ENCODE assay signal across 17 cellular contexts in genomic region chr20:48748556-48748955, GRCh38.
DNase-seq lines count a peak whose midpoint lies in the region; ATAC-seq and TF ChIP-seq lines count a peak whose summit lies in the region.
"Had no signal": no experiment of that assay in that cellular context is flagged by ENCODE, and none has a peak within 500 bp of the region (broad histone marks: within the 10 kb centered on the region; RNA-seq: fewer than 3 reads in every experiment).

No MANE protein-coding gene starts in this region.

- H3K27me3 ChIP-seq in spleen (replicated peaks in 1 of 7) (no peaks in the 10 kb centered on the region), GM23338 (ENCODE audit: insufficient read depth) (no peaks in the 10 kb centered on the region)
- H3K27me3 ChIP-seq: adrenal gland, SJSA1 had no signal

- no peaks in the 10 kb centered on the region for H3K79me2 ChIP-seq in GM23338 (replicated peaks; ENCODE audit: insufficient read depth)

- TF ChIP-seq CTCF in spleen (IDR thresholded peaks at IDR 0.05 in 8 of 11, conservative IDR thresholded peaks at IDR 0.05 in 3 of 11) (no peak), GM23338 (conservative IDR thresholded peaks at IDR 0.05; ENCODE audit: low read depth in 2 of 2) (no peak)

- H3K9me2 ChIP-seq in GM23338 (ENCODE audit: insufficient read depth), result peaks cover 8% of the 10 kb centered on the region; the same call in 1 of the 2 replicates

- no peak for ATAC-seq in activated CD4-positive, alpha-beta T cell treated with anti-CD3 and anti-CD28 coated beads for 36 hours
- no peak for ATAC-seq in central memory CD8-positive, alpha-beta T cell (replicated peaks; ENCODE audit: extremely low read depth, poor library complexity, severe bottlenecking)
- ATAC-seq in GM23338, result no peak
- ATAC-seq: sciatic nerve had no signal

- H3K4me3 ChIP-seq in SK-N-MC, result no peak overlapping the region
- no peak overlapping the region for H3K4me3 ChIP-seq in spleen
- no peak overlapping the region for H3K4me3 ChIP-seq in GM23338
- H3K4me3 ChIP-seq: adrenal gland, SJSA1 had no signal

- H3K4me1 ChIP-seq in spleen (peaks cover 25 to 92% (median 66%) of the 10 kb centered on the region in 6 donors), GM23338 (ENCODE audit: insufficient read depth) (peaks cover 26% of the 10 kb centered on the region)

- no peak overlapping the region for H2AFZ ChIP-seq in GM23338

- H3K27ac Mint-ChIP-seq in activated CD4-positive, alpha-beta T cell treated with anti-CD3 and anti-CD28 coated beads for 36 hours, result peak overlapping the region; percentile 52
- H3K27ac Mint-ChIP-seq in central memory CD8-positive, alpha-beta T cell (ENCODE audit: low read depth), result peak overlapping the region; percentile 47
- H3K27ac Mint-ChIP-seq in GM23338, result no peak overlapping the region; the same call in 1 of the 2 replicates
- H3K27ac Mint-ChIP-seq: type B pancreatic cell had no signal

- CTCF ChIA-PET in activated CD4-positive, alpha-beta T cell treated with anti-CD3 and anti-CD28 coated beads for 36 hours (lab: Charles Lee), result no interaction called here

- H3F3A ChIP-seq in GM23338 (replicated peaks; ENCODE audit: low read depth), result 0 out of 2 replicates have a peak, but pooled peaks cover 2% of the 10 kb centered on the region

- no peak for DNase-seq in activated CD4-positive, alpha-beta T cell treated with anti-CD3 and anti-CD28 coated beads for 36 hours
- DNase-seq in activated CD4-positive, alpha-beta T cell treated with anti-CD3 and anti-CD28 coated beads for 4 hours, result no peak
- DNase-seq in SK-N-MC (ENCODE audit: low read depth, low spot score) (no peak), spleen (no peak), GM23338 (ENCODE audit: low spot score) (no peak), GM19240 (ENCODE audit: insufficient read length, low spot score) (no peak), mesenteric fat pad (ENCODE audit: low spot score) (no peak)
- DNase-seq in central memory CD8-positive, alpha-beta T cell (ENCODE audit: low spot score in 2 of 2), result no peak
- DNase-seq: adrenal gland; central memory CD4-positive, alpha-beta T cell; NCI-H2081; NCI-H510A treated with DMSO at 0.1 percent for 48 hours; OCI-M1; stimulated activated CD4-positive, alpha-beta T cell treated with anti-CD3 and anti-CD28 coated beads, Interleukin-2, amount 100 ng/mL, for 24 hours had no signal

- no peaks in the 10 kb centered on the region for H3K9me3 ChIP-seq in SK-N-MC (ENCODE audit: low read depth, low read length)
- H3K9me3 ChIP-seq in spleen, result no peaks in the 10 kb centered on the region
- H3K9me3 ChIP-seq: adrenal gland, SJSA1 had no signal

- peaks cover 13% of the 10 kb centered on the region for H3K36me3 Mint-ChIP-seq in activated CD4-positive, alpha-beta T cell treated with anti-CD3 and anti-CD28 coated beads for 36 hours (ENCODE audit: low read depth)
- H3K36me3 Mint-ChIP-seq in central memory CD8-positive, alpha-beta T cell (ENCODE audit: insufficient read depth), result peaks cover 21% of the 10 kb centered on the region
- H3K36me3 Mint-ChIP-seq in GM23338 (ENCODE audit: low read depth), result peaks cover 4% of the 10 kb centered on the region; the same call in 1 of the 3 replicates

- H3K36me3 ChIP-seq in SK-N-MC (ENCODE audit: insufficient read depth, low read length) (peaks cover 21% of the 10 kb centered on the region), spleen (peaks cover 0 to 47% (median 18%) of the 10 kb centered on the region in 6 donors), GM23338 (ENCODE audit: insufficient read depth) (no peaks in the 10 kb centered on the region)

- no peaks in the 10 kb centered on the region for H3K9me3 Mint-ChIP-seq in activated CD4-positive, alpha-beta T cell treated with anti-CD3 and anti-CD28 coated beads for 36 hours (ENCODE audit: low read depth)
- no peaks in the 10 kb centered on the region for H3K9me3 Mint-ChIP-seq in central memory CD8-positive, alpha-beta T cell
- peaks cover 4% of the 10 kb centered on the region; the same call in 1 of the 3 replicates for H3K9me3 Mint-ChIP-seq in GM23338
- H3K9me3 Mint-ChIP-seq: type B pancreatic cell had no signal

- H3K27ac ChIP-seq in SK-N-MC (peak overlapping the region; percentile 2; the same call in 1 of the 2 replicates), spleen (peak overlapping the region in 5 of 8 donors; percentile 23 to 97 (median 48)), GM23338 (ENCODE audit: low read depth) (no peak overlapping the region)
- H3K27ac ChIP-seq: SJSA1 had no signal

- TF ChIP-seq POLR2A in spleen (IDR thresholded peaks at IDR 0.05), result no peak

- no peaks in the 10 kb centered on the region for H4K20me1 ChIP-seq in GM23338 (replicated peaks; ENCODE audit: insufficient read depth)

- intact Hi-C loops in activated CD4-positive, alpha-beta T cell treated with anti-CD3 and anti-CD28 coated beads for 36 hours (cut with DNase I, micrococcal nuclease), result no loop called here
- intact Hi-C loops in spleen (cut with DNase I; ENCODE audit: low total_unique reads), result no loop called here

- WGBS in spleen, 5 donors, result 67 to 94% (median 85%) methylated on average over 8 of the region's 8 CpGs

- peaks cover 50% of the 10 kb centered on the region for H3K4me1 Mint-ChIP-seq in activated CD4-positive, alpha-beta T cell treated with anti-CD3 and anti-CD28 coated beads for 36 hours
- H3K4me1 Mint-ChIP-seq in central memory CD8-positive, alpha-beta T cell, result peaks cover 65% of the 10 kb centered on the region
- H3K4me1 Mint-ChIP-seq in GM23338, result peaks cover 65% of the 10 kb centered on the region

- H3K4me3 Mint-ChIP-seq in activated CD4-positive, alpha-beta T cell treated with anti-CD3 and anti-CD28 coated beads for 36 hours, result no peak overlapping the region
- peak overlapping the region; percentile 61 for H3K4me3 Mint-ChIP-seq in central memory CD8-positive, alpha-beta T cell
- no peak overlapping the region for H3K4me3 Mint-ChIP-seq in GM23338
- H3K4me3 Mint-ChIP-seq: type B pancreatic cell had no signal

- no peak overlapping the region for H3K9ac ChIP-seq in SK-N-MC (ENCODE audit: insufficient read length)

- POLR2A ChIA-PET in activated CD4-positive, alpha-beta T cell treated with anti-CD3 and anti-CD28 coated beads for 36 hours (lab: Charles Lee), result no interaction called here

- no peaks in the 10 kb centered on the region for H3K27me3 Mint-ChIP-seq in activated CD4-positive, alpha-beta T cell treated with anti-CD3 and anti-CD28 coated beads for 36 hours
- H3K27me3 Mint-ChIP-seq in central memory CD8-positive, alpha-beta T cell, result no peaks in the 10 kb centered on the region
- H3K27me3 Mint-ChIP-seq in GM23338 (ENCODE audit: insufficient read depth, low read depth, poor library complexity), result peaks cover 7% of the 10 kb centered on the region

- no peak overlapping the region for H3K4me2 ChIP-seq in GM23338

TF ChIP-seq in GM23338, 12 proteins besides CTCF, POLR2A, EP300 and RAD21 (continues in another document):
- TF ChIP-seq NANOG (IDR thresholded peaks at IDR 0.05; ENCODE audit: borderline replicate concordance), result no peak
- no peak for TF ChIP-seq EZH2 (IDR thresholded peaks at IDR 0.05; ENCODE audit: low read depth, unreplicated experiment)
- TF ChIP-seq ZNF331 (CRISPR knock-in tag; IDR thresholded peaks at IDR 0.05; ENCODE audit: low read depth), result no peak
- no peak for TF ChIP-seq POLR2AphosphoS5 (IDR thresholded peaks at IDR 0.05; ENCODE audit: low read depth)
- TF ChIP-seq REST (IDR thresholded peaks at IDR 0.05; ENCODE audit: unreplicated experiment), result no peak
